ENCODE assay signal across 9 cellular contexts in genomic region chr5:97162045-97162444, GRCh38. TPM values are rescaled to one million over a fixed set of nuclear protein-coding genes. Genes with fewer than 3 reads are reported as not detected.
DNase-seq lines count a peak whose midpoint lies in the region; ATAC-seq and TF ChIP-seq lines count a peak whose summit lies in the region.
"Had no signal": no experiment of that assay in that cellular context is flagged by ENCODE, and none has a peak within 500 bp of the region (broad histone marks: within the 10 kb centered on the region; RNA-seq: fewer than 3 reads in every experiment).

No MANE protein-coding gene starts in this region.

- H3K27ac Mint-ChIP-seq in CD8-positive, alpha-beta memory T cell = peak overlapping the region in 2 of 8 donors; percentile 31 to 71

- peaks cover 5% of the 10 kb centered on the region in 2 donors for H3K27me3 Mint-ChIP-seq in CD8-positive, alpha-beta memory T cell

- intact Hi-C loops in colonic mucosa (cut with DNase I) = loop anchor here (5.0 to 10.0 kb wide), 3 partner anchors 295 to 547 kb away; no protein-coding TSS in a partner anchor

- POLR2A ChIA-PET in CD8-positive, alpha-beta memory T cell (lab: Charles Lee) = interaction anchor here (0.8 kb wide), 1 partner anchor 354 kb away, joined by 5 read pairs; no protein-coding TSS in a partner anchor

- no peak for ATAC-seq in GM19467 (IDR thresholded peaks at IDR 0.05; ENCODE audit: unreplicated experiment)

- no peak overlapping the region for H3K9ac ChIP-seq in colonic mucosa (ENCODE audit: low read depth in 2 of 2, low read length in 2 of 2)

- H3K4me3 ChIP-seq in CD8-positive, alpha-beta memory T cell (ENCODE audit: low read length) = no peak overlapping the region
- no peak overlapping the region for H3K4me3 ChIP-seq in colonic mucosa

- H3K4me3 Mint-ChIP-seq in CD8-positive, alpha-beta memory T cell = no peak overlapping the region

- peaks cover 12% of the 10 kb centered on the region for H3K9me3 ChIP-seq in CD8-positive, alpha-beta memory T cell (ENCODE audit: low read length)
- no peaks in the 10 kb centered on the region for H3K9me3 ChIP-seq in colonic mucosa

- no peaks in the 10 kb centered on the region for H3K4me1 ChIP-seq in CD8-positive, alpha-beta memory T cell (ENCODE audit: insufficient read depth, low read length)
- H3K4me1 ChIP-seq in colonic mucosa = no peaks in the 10 kb centered on the region

- peaks cover 4% of the 10 kb centered on the region for H3K36me3 ChIP-seq in CD8-positive, alpha-beta memory T cell (ENCODE audit: insufficient read depth, low read length)
- H3K36me3 ChIP-seq in colonic mucosa = no peaks in the 10 kb centered on the region

- TF ChIP-seq CTCF in GM20000 (IDR thresholded peaks at IDR 0.05; ENCODE audit: extremely low read depth, missing control alignments) (peak; percentile 75), colonic mucosa (IDR thresholded peaks at IDR 0.05) (peak; percentile 91)

- H3K27me3 ChIP-seq in CD8-positive, alpha-beta memory T cell (ENCODE audit: insufficient read depth, low read length, poor library complexity, severe bottlenecking) = no peaks in the 10 kb centered on the region
- no peaks in the 10 kb centered on the region for H3K27me3 ChIP-seq in colonic mucosa

- peaks cover 16 to 65% (median 34%) of the 10 kb centered on the region in 3 donors for H3K36me3 Mint-ChIP-seq in CD8-positive, alpha-beta memory T cell

- CTCF ChIA-PET in CD8-positive, alpha-beta memory T cell (lab: Charles Lee) = interaction anchor here (0.7 to 14.3 kb wide), 26 partner anchors 11 to 548 kb away, joined by 3 to 130 read pairs (median 4); partner anchors contain the start of gene ERAP2

- H3K27ac ChIP-seq in CD8-positive, alpha-beta memory T cell (ENCODE audit: low read depth, low read length) = no peak overlapping the region
- no peak overlapping the region for H3K27ac ChIP-seq in colonic mucosa

- H3K4me1 Mint-ChIP-seq in CD8-positive, alpha-beta memory T cell = peaks cover 3 to 10% (median 8%) of the 10 kb centered on the region in 3 donors

- peak; percentile 12 to 62 (median 46) for DNase-seq in CD8-positive, alpha-beta memory T cell
- DNase-seq in GM20000 (ENCODE audit: low spot score) = no peak
- DNase-seq in NCI-H146 (lab: John Stamatoyannopoulos, UW) = peak; percentile 37
- peak; percentile 40 for DNase-seq in T follicular helper cell (ENCODE audit: low read depth)
- DNase-seq in colonic mucosa = peak; percentile 80
- peak; percentile 87 for DNase-seq in left kidney (ENCODE audit: low read depth, low spot score)
- peak; percentile 57 for DNase-seq in stimulated activated CD8-positive, alpha-beta memory T cell treated with anti-CD3 and anti-CD28 coated beads, Interleukin-4, amount 100 ng/mL, for 48 hours

- H3K9me3 Mint-ChIP-seq in CD8-positive, alpha-beta memory T cell = peaks cover 15 to 21% (median 20%) of the 10 kb centered on the region in 5 donors

RNA-seq across cellular contexts. Expression of gene LIX1, which starts 19.6 kb away (rescaled TPM):
- not detected for total RNA-seq in CD8-positive, alpha-beta memory T cell
- not detected for polyA plus RNA-seq in CD8-positive, alpha-beta memory T cell
- total RNA-seq in colonic mucosa = under 1 TPM in 1 of 2 donors, not detected in 1; 0.61 TPM
- total RNA-seq: T-helper 1 cell treated with Interleukin-12 subunit alpha and Interleukin-12 subunit beta and Interleukin-4 antibody, amounts not matched to agents 30 ng/mL and 1 ng/mL, for 36 hours had no signal

RNA-seq across cellular contexts. Expression of gene RIOK2, which starts 21.0 kb away (rescaled TPM):
- 10 to 100 TPM; 43.9 to 45.9 TPM for total RNA-seq in CD8-positive, alpha-beta memory T cell
- polyA plus RNA-seq in CD8-positive, alpha-beta memory T cell = 27.5 TPM
- 10 to 100 TPM; 23.9 to 24.9 TPM for total RNA-seq in colonic mucosa
